Comparison of ENCODE assay signal across 8 cellular contexts in the genomic region with DNA sequence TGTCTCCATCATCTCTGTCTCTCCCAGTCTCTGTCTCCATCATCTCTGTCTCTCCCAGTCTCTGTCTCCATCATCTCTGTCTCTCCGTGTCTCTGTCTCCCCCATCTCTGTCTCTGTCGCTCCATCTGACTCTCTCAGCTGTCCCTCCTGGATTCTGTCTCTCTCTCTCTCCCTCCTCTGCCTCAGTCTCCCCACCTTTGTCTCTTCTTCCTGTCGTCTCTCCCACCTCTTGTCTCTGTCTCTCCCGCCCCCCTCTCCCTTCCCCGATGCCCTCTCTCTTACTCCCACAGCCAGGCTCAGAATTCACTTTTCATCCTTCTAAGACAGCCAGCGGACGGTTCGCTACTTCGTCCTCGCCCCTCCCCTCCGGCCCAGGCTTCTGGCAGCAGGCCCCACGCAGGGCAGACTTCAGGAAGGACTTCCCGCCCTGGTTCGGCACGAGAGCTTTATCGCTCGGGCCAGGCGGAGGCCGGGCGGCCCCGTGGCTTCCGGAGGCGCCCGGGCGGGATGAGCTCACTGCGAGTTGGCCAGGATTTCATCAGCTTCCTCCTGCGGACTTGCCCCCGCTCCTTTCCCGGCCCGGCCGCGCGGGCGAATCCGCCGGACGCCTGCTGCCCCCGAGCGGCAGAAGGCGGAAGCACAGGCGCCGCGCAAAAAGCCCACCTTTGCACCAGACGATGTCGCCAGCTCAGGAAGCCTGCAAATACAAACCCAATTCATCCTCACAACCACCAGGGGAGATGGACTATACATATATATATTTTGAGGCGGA. TPM values are rescaled to one million over a fixed set of nuclear protein-coding genes. Genes with fewer than 3 reads are reported as not detected.
DNase-seq lines count a peak whose midpoint lies in the region; ATAC-seq, FAIRE-seq and TF ChIP-seq lines count a peak whose summit lies in the region.

No MANE protein-coding gene starts in this region.

- no peaks in the 10 kb centered on the region for H3K27me3 ChIP-seq in HepG2 (ENCODE audit: control insufficient read depth in 1 of 2, insufficient read depth in 2 of 2, low read length in 2 of 2)

- H3K36me3 ChIP-seq in HepG2 (replicated peaks in 1 of 2; ENCODE audit: control insufficient read depth in 1 of 2, insufficient read depth in 2 of 2, low read length in 2 of 2), result no peaks in the 10 kb centered on the region

- POLR2A ChIA-PET in HepG2 (lab: Yijun Ruan, JAX), result interaction anchor here (0.6 to 3.5 kb wide), 27 partner anchors 9 to 196 kb away, joined by 3 to 93 read pairs (median 5); partner anchors contain the start of genes CCDC9, INAFM1, SAE1 and ZC3H4

- H3K9me3 ChIP-seq in HepG2 (ENCODE audit: low read length), result no peaks in the 10 kb centered on the region

- 15% methylated on average over 26 of the region's 46 CpGs for WGBS in HepG2 (ENCODE audit: low lambda C conversion rate)

- peak; percentile 98 for TF ChIP-seq CTCF in HepG2 (CRISPR knock-in tag; IDR thresholded peaks at IDR 0.05)

- peaks cover 54% of the 10 kb centered on the region for H3K4me1 ChIP-seq in HepG2 (ENCODE audit: insufficient read depth, low read length)

- H3K79me2 ChIP-seq in HepG2 (ENCODE audit: insufficient read depth, low read length), result no peaks in the 10 kb centered on the region

- ATAC-seq in GM18867 (IDR thresholded peaks at IDR 0.05; ENCODE audit: unreplicated experiment), result peak; percentile 57
- peak; percentile 63 for ATAC-seq in HG03342 (IDR thresholded peaks at IDR 0.05; ENCODE audit: unreplicated experiment)
- ATAC-seq in HepG2, result peak; percentile 92

- peak overlapping the region in 2 of 3 experiments; percentile 45 to 46; a peak in 4 of 6 replicates for H3K4me3 ChIP-seq in HepG2 (replicated peaks in 1 of 3; ENCODE audit: insufficient read depth in 1 of 3, low read depth in 2 of 3, low read length in 3 of 3)

- peak overlapping the region; percentile 72 for H3K4me2 ChIP-seq in HepG2 (ENCODE audit: low read depth, low read length)

- H3K27ac ChIP-seq in HepG2 (ENCODE audit: extremely low read length, insufficient read depth, low read length), result peak overlapping the region; percentile 46

- H2AFZ ChIP-seq in HepG2 (ENCODE audit: low read length), result no peak overlapping the region

- no peak for TF ChIP-seq POLR2A in HepG2 (IDR thresholded peaks at IDR 0.05; ENCODE audit: insufficient read depth in 1 of 2, low read depth in 2 of 2, low read length in 2 of 2)

- peak; percentile 83 for FAIRE-seq in HepG2 (lab: Jason Lieb, UNC)

- TF ChIP-seq EP300 in HepG2 (IDR thresholded peaks at IDR 0.05; ENCODE audit: low read depth in 2 of 2, low read length in 2 of 2) (peak; percentile 51 to 84; a peak in 3 of 4 replicates), HepG2 (CRISPR knock-in tag; IDR thresholded peaks at IDR 0.05; ENCODE audit: borderline replicate concordance) (peak; percentile 96)

- in situ Hi-C loops in HepG2 (cut with HindIII; ENCODE audit: extremely low pct_ligation_motif_present, low pct_unique_long_range_greater_than_20kb), result no loop called here

- CTCF ChIA-PET in HepG2 (lab: Yijun Ruan, JAX; ENCODE audit: low intra/inter-chr PET ratio, low total read pairs), result interaction anchor here (0.8 to 2.7 kb wide), 4 partner anchors 13 to 95 kb away, joined by 3 to 33 read pairs (median 9); partner anchors contain the start of gene BBC3

- DNase-seq in AG08396 (ENCODE audit: low spot score) (peak; percentile 95), NCI-H524 (lab: John Stamatoyannopoulos, UW) (peak; percentile 83 to 94), dedifferentiated amniotic fluid mesenchymal stem cell (ENCODE audit: extremely low spot score) (peak; percentile 98), HepG2 (ENCODE audit: low spot score) (peak; percentile 92)
- DNase-seq in activated CD4-positive, alpha-beta T cell treated with anti-CD3 and anti-CD28 coated beads for 48 hours, result peak; percentile 95
- DNase-seq in stimulated activated CD4-positive, alpha-beta T cell treated with anti-CD3 and anti-CD28 coated beads, Interleukin-2, amount 100 ng/mL, for 48 hours, result peak; percentile 87 to 95

- intact Hi-C loops in HepG2 (cut with micrococcal nuclease; ENCODE audit: unreplicated experiment), result loop anchor here (1.0 to 5.0 kb wide), 2 partner anchors 34 to 97 kb away; no protein-coding TSS in a partner anchor

- peak; percentile 99 for TF ChIP-seq RAD21 in HepG2 (CRISPR knock-in tag; IDR thresholded peaks at IDR 0.05)

- no TSS peak for BruUV-seq in HepG2 (replicated peaks; lab: Mats Ljungman, UMichigan)

- no peaks in the 10 kb centered on the region for H4K20me1 ChIP-seq in HepG2 (ENCODE audit: insufficient read depth, low read length)

- peak overlapping the region; percentile 67 for H3K9ac ChIP-seq in HepG2 (ENCODE audit: insufficient read depth, low read depth, low read length)

RNA-seq across cellular contexts. Expression of gene CCDC9, which starts 12.4 kb away (rescaled TPM):
- 5.9 and 6.3 TPM in 2 replicates for total RNA-seq in HepG2 (2016; rRNA removed; fragmentation: Illumina TruSeq; extraction: Trizol)
- 3.4 and 3.5 TPM in 2 replicates for total RNA-seq in HepG2 (2016; cell fraction: cytosol; rRNA removed; fragmentation: Illumina TruSeq; extraction: Trizol; ENCODE audit: low read depth)
- total RNA-seq in HepG2 (2016; cell fraction: insoluble cytoplasmic fraction; rRNA removed; fragmentation: Illumina TruSeq; extraction: Trizol), result 3.8 and 7.1 TPM in 2 replicates
- total RNA-seq in HepG2 (2016; cell fraction: membrane; rRNA removed; fragmentation: Illumina TruSeq; extraction: Trizol), result 4.5 and 5.0 TPM in 2 replicates
- total RNA-seq in HepG2 (2016; cell fraction: nucleus; rRNA removed; fragmentation: Illumina TruSeq; extraction: Trizol), result 4.4 and 5.5 TPM in 2 replicates
- polyA plus RNA-seq in HepG2 (2011; rRNA removed), result 2.9 and 3.0 TPM in 2 replicates
- 2.1 and 2.2 TPM in 2 replicates for polyA plus RNA-seq in HepG2 (2011; cell fraction: cytosol; rRNA removed)
- polyA plus RNA-seq in HepG2 (2011; cell fraction: nucleus; rRNA removed), result 10.1 and 11.8 TPM in 2 replicates
- polyA plus RNA-seq in HepG2 (2012), result 10.0 TPM in 2 replicates
- polyA plus RNA-seq in HepG2 (2016; cell fraction: cytosol; fragmentation: Illumina TruSeq; extraction: Trizol; ENCODE audit: low read depth), result 1.6 and 1.8 TPM in 2 replicates
- 9.0 and 10.3 TPM in 2 replicates for polyA plus RNA-seq in HepG2 (2016; cell fraction: insoluble cytoplasmic fraction; fragmentation: Illumina TruSeq; extraction: Trizol; ENCODE audit: low read depth)
- 3.6 and 3.9 TPM in 2 replicates for polyA plus RNA-seq in HepG2 (2016; cell fraction: membrane; fragmentation: Illumina TruSeq; extraction: Trizol; ENCODE audit: low read depth)
- polyA plus RNA-seq in HepG2 (2016; cell fraction: nucleus; fragmentation: Illumina TruSeq; extraction: Trizol; ENCODE audit: insufficient read depth, low read depth), result 22.8 and 25.7 TPM in 2 replicates
- 1.8 and 6.2 TPM in 2 replicates for polyA minus RNA-seq in HepG2 (2011; rRNA and poly(A)+ RNA removed; ENCODE audit: low replicate concordance)
- 0.99 and 1.7 TPM in 2 replicates for polyA minus RNA-seq in HepG2 (2011; cell fraction: cytosol; rRNA and poly(A)+ RNA removed)
- polyA minus RNA-seq in HepG2 (2011; cell fraction: nucleus; rRNA and poly(A)+ RNA removed), result 6.3 and 7.5 TPM in 2 replicates

RNA-seq across cellular contexts. Expression of gene BBC3, which starts 13.0 kb away (rescaled TPM):
- 5.8 and 8.8 TPM in 2 replicates for total RNA-seq in HepG2 (2016; rRNA removed; fragmentation: Illumina TruSeq; extraction: Trizol)
- 3.1 and 3.4 TPM in 2 replicates for total RNA-seq in HepG2 (2016; cell fraction: cytosol; rRNA removed; fragmentation: Illumina TruSeq; extraction: Trizol; ENCODE audit: low read depth)
- total RNA-seq in HepG2 (2016; cell fraction: insoluble cytoplasmic fraction; rRNA removed; fragmentation: Illumina TruSeq; extraction: Trizol), result 5.9 and 8.8 TPM in 2 replicates
- 6.6 and 7.4 TPM in 2 replicates for total RNA-seq in HepG2 (2016; cell fraction: membrane; rRNA removed; fragmentation: Illumina TruSeq; extraction: Trizol)
- 4.6 and 5.1 TPM in 2 replicates for total RNA-seq in HepG2 (2016; cell fraction: nucleus; rRNA removed; fragmentation: Illumina TruSeq; extraction: Trizol)
- 6.1 and 11.1 TPM in 2 replicates for polyA plus RNA-seq in HepG2 (2011; rRNA removed)
- 7.0 and 10.6 TPM in 2 replicates for polyA plus RNA-seq in HepG2 (2011; cell fraction: cytosol; rRNA removed)
- 18.7 and 18.8 TPM in 2 replicates for polyA plus RNA-seq in HepG2 (2011; cell fraction: nucleus; rRNA removed)
- 7.0 and 13.6 TPM in 2 replicates for polyA plus RNA-seq in HepG2 (2012)
- polyA plus RNA-seq in HepG2 (2016; cell fraction: cytosol; fragmentation: Illumina TruSeq; extraction: Trizol; ENCODE audit: low read depth), result 1.8 and 1.9 TPM in 2 replicates
- 9.2 and 11.0 TPM in 2 replicates for polyA plus RNA-seq in HepG2 (2016; cell fraction: insoluble cytoplasmic fraction; fragmentation: Illumina TruSeq; extraction: Trizol; ENCODE audit: low read depth)
- 5.1 and 5.2 TPM in 2 replicates for polyA plus RNA-seq in HepG2 (2016; cell fraction: membrane; fragmentation: Illumina TruSeq; extraction: Trizol; ENCODE audit: low read depth)
- 13.0 and 13.4 TPM in 2 replicates for polyA plus RNA-seq in HepG2 (2016; cell fraction: nucleus; fragmentation: Illumina TruSeq; extraction: Trizol; ENCODE audit: insufficient read depth, low read depth)
- polyA minus RNA-seq in HepG2 (2011; rRNA and poly(A)+ RNA removed; ENCODE audit: low replicate concordance), result 2.1 and 9.7 TPM in 2 replicates
- polyA minus RNA-seq in HepG2 (2011; cell fraction: cytosol; rRNA and poly(A)+ RNA removed), result 8.9 and 9.3 TPM in 2 replicates
- 5.4 and 6.2 TPM in 2 replicates for polyA minus RNA-seq in HepG2 (2011; cell fraction: nucleus; rRNA and poly(A)+ RNA removed)

RNA-seq across cellular contexts. Expression of gene INAFM1, which starts 30.7 kb away (rescaled TPM):
- 1.00 and 1.9 TPM in 2 replicates for total RNA-seq in HepG2 (2016; rRNA removed; fragmentation: Illumina TruSeq; extraction: Trizol)
- 0.81 and 1.1 TPM in 2 replicates for total RNA-seq in HepG2 (2016; cell fraction: cytosol; rRNA removed; fragmentation: Illumina TruSeq; extraction: Trizol; ENCODE audit: low read depth)
- 1.1 and 1.8 TPM in 2 replicates for total RNA-seq in HepG2 (2016; cell fraction: insoluble cytoplasmic fraction; rRNA removed; fragmentation: Illumina TruSeq; extraction: Trizol)
- total RNA-seq in HepG2 (2016; cell fraction: membrane; rRNA removed; fragmentation: Illumina TruSeq; extraction: Trizol), result 1.0 and 1.2 TPM in 2 replicates
- 0.78 and 1.0 TPM in 2 replicates for total RNA-seq in HepG2 (2016; cell fraction: nucleus; rRNA removed; fragmentation: Illumina TruSeq; extraction: Trizol)
- polyA plus RNA-seq in HepG2 (2011; rRNA removed), result 0.88 and 1.3 TPM in 2 replicates
- polyA plus RNA-seq in HepG2 (2011; cell fraction: cytosol; rRNA removed), result 0.60 and 0.93 TPM in 2 replicates
- polyA plus RNA-seq in HepG2 (2011; cell fraction: nucleus; rRNA removed), result 5.3 and 5.5 TPM in 2 replicates
- 2.8 and 3.1 TPM in 2 replicates for polyA plus RNA-seq in HepG2 (2012)
- 2.2 and 2.5 TPM in 2 replicates for polyA plus RNA-seq in HepG2 (2016; cell fraction: cytosol; fragmentation: Illumina TruSeq; extraction: Trizol; ENCODE audit: low read depth)
- polyA plus RNA-seq in HepG2 (2016; cell fraction: insoluble cytoplasmic fraction; fragmentation: Illumina TruSeq; extraction: Trizol; ENCODE audit: low read depth), result 1.8 and 2.4 TPM in 2 replicates
- 1.7 and 2.2 TPM in 2 replicates for polyA plus RNA-seq in HepG2 (2016; cell fraction: membrane; fragmentation: Illumina TruSeq; extraction: Trizol; ENCODE audit: low read depth)
- polyA plus RNA-seq in HepG2 (2016; cell fraction: nucleus; fragmentation: Illumina TruSeq; extraction: Trizol; ENCODE audit: insufficient read depth, low read depth), result 4.5 and 6.9 TPM in 2 replicates
- polyA minus RNA-seq in HepG2 (2011; rRNA and poly(A)+ RNA removed; ENCODE audit: low replicate concordance), result 0.35 and 1.3 TPM in 2 replicates
- polyA minus RNA-seq in HepG2 (2011; cell fraction: cytosol; rRNA and poly(A)+ RNA removed), result 1.2 and 1.5 TPM in 2 replicates
- 0.99 and 1.4 TPM in 2 replicates for polyA minus RNA-seq in HepG2 (2011; cell fraction: nucleus; rRNA and poly(A)+ RNA removed)

Comparison
In these comparisons a context has a peak if more than half of its experiments do, and no peak if none do; other contexts are left out.
1. Peak in every context shown above with its lines: DNase-seq, ATAC-seq, H3K4me3 ChIP-seq and H3K27ac ChIP-seq.